Comparison of ENCODE assay signal across 28 cellular contexts in the genomic region with DNA sequence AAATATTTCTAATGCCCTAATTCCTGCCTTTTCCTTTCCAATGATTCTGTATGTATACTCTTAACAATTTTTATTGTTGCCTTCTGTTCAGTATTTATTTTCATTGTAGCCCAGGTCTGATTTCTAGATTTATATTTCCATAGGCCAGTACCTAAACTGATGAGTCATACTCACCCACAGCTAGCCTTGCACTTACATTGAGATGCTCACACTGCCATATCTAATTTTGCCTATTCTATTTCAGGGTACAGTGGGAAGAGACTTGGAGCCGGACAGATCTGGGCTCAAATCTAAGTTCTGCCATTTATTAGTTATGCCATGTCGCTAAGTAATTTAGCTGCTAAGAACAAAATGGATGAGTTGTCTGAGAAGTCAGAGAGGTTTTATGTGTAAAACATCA.
A peak's percentile ranks its signal among the peaks of the same experiment; 100 is the strongest.
DNase-seq lines count a peak whose midpoint lies in the region; ATAC-seq, FAIRE-seq and TF ChIP-seq lines count a peak whose summit lies in the region.
"Had no signal": no experiment of that assay in that cellular context is flagged by ENCODE, and none has a peak within 500 bp of the region (broad histone marks: within the 10 kb centered on the region; RNA-seq: fewer than 3 reads in every experiment).

No MANE protein-coding gene starts in this region.

- no peak; a peak in 1 of 6 replicates for ATAC-seq in A549
- no peak for ATAC-seq in HCT116
- peak; percentile 94 for ATAC-seq in K562
- ATAC-seq in upper lobe of left lung (ENCODE audit: low FRiP score in 2 of 2), result no peak
- ATAC-seq: activated CD4-positive, alpha-beta T cell treated with anti-CD3 and anti-CD28 coated beads for 36 hours; activated T-cell treated with anti-CD3 and anti-CD28 coated beads, Interleukin-2, amount 50 U/mL, for 4 hours; effector memory CD8-positive, alpha-beta T cell; right cardiac atrium; Right ventricle myocardium inferior; stimulated activated naive CD8-positive, alpha-beta T cell treated with anti-CD3 and anti-CD28 coated beads, Interleukin-15, amount 100 ng/mL, for 72 hours; T-cell had no signal

- H2AFZ ChIP-seq in HCT116 (ENCODE audit: low read depth, low read length, poor library complexity, severe bottlenecking), result no peak overlapping the region
- peak overlapping the region; percentile 66 for H2AFZ ChIP-seq in K562 (ENCODE audit: low read depth, low read length)
- H2AFZ ChIP-seq in mesenchymal stem cell (ENCODE audit: low read depth, low read length), result no peak overlapping the region

- H3K27ac ChIP-seq in A549 (peak overlapping the region; percentile 67 to 77), HCT116 (ENCODE audit: low read depth, low read length) (no peak overlapping the region), K562 (ENCODE audit: extremely low read depth, low read depth, low read length) (peak overlapping the region; percentile 44; the same call in 2 of the 3 replicates), mesenchymal stem cell (ENCODE audit: low read length, poor library complexity, severe bottlenecking) (no peak overlapping the region), upper lobe of left lung (no peak overlapping the region)
- H3K27ac ChIP-seq: ovary, uterus had no signal

- no peaks in the 10 kb centered on the region for H3K9me1 ChIP-seq in K562 (ENCODE audit: control insufficient read depth, insufficient read depth, low read length)

- intact Hi-C loops in HCT116 (cut with micrococcal nuclease), result no loop called here
- intact Hi-C loops in K562 (cut with micrococcal nuclease), result no loop called here

- no peak overlapping the region for H3K23ac ChIP-seq in mesenchymal stem cell (ENCODE audit: low read length in 2 of 2)

- in situ Hi-C loops in K562 (cut with MboI), result no loop called here

- peaks cover 69% of the 10 kb centered on the region for H3K4me1 ChIP-seq in A549
- peaks cover 0 to 8% of the 10 kb centered on the region in 2 experiments; a peak in 2 of 4 replicates for H3K4me1 ChIP-seq in HCT116 (ENCODE audit: control insufficient read depth in 1 of 2, insufficient read depth in 2 of 2, low read length in 2 of 2)
- H3K4me1 ChIP-seq in K562 (replicated peaks in 1 of 2; ENCODE audit: control insufficient read depth in 2 of 2, insufficient read depth in 2 of 2, low read length in 2 of 2), result peaks cover 0 to 8% of the 10 kb centered on the region in 2 experiments; a peak in 2 of 5 replicates
- H3K4me1 ChIP-seq in mesenchymal stem cell (ENCODE audit: control insufficient read depth, insufficient read depth, low read depth, low read length), result no peaks in the 10 kb centered on the region
- H3K4me1 ChIP-seq in upper lobe of left lung, result no peaks in the 10 kb centered on the region
- H3K4me1 ChIP-seq: uterus had no signal

- no peak overlapping the region for H2BK120ac ChIP-seq in mesenchymal stem cell (ENCODE audit: low read depth, low read length)

- CTCF ChIA-PET in A549 (lab: Yijun Ruan, JAX) (interaction anchor here (1.4 kb wide), 1 partner anchor 22 kb away, joined by 4 read pairs; no protein-coding TSS in a partner anchor), HCT116 (lab: Charles Lee) (interaction anchor here (1.3 kb wide), 1 partner anchor 22 kb away, joined by 3 read pairs; no protein-coding TSS in a partner anchor), K562 (lab: Yijun Ruan, JAX; ENCODE audit: low intra/inter-chr PET ratio) (no interaction called here)

- no peaks in the 10 kb centered on the region for H3K9me2 ChIP-seq in HCT116 (ENCODE audit: insufficient read depth)

- TF ChIP-seq POLR2A in A549 (IDR thresholded peaks at IDR 0.05; ENCODE audit: low read length) (no peak), HCT116 (IDR thresholded peaks at IDR 0.05; ENCODE audit: borderline replicate concordance, extremely low read depth, insufficient read depth, insufficient read length) (no peak), K562 (conservative IDR thresholded peaks at IDR 0.05) (no peak), GM12891 (IDR thresholded peaks at IDR 0.05; ENCODE audit: low read depth, low read length) (no peak), upper lobe of left lung (IDR thresholded peaks at IDR 0.05) (no peak)

- H3K9me3 ChIP-seq in A549, result no peaks in the 10 kb centered on the region
- no peaks in the 10 kb centered on the region for H3K9me3 ChIP-seq in HCT116 (ENCODE audit: control insufficient read depth in 1 of 2, insufficient read depth in 1 of 2, low read depth in 1 of 2, low read length in 2 of 2)
- no peaks in the 10 kb centered on the region for H3K9me3 ChIP-seq in K562 (replicated peaks; ENCODE audit: control insufficient read depth, insufficient read depth, low read depth, low read length)
- peaks cover 2% of the 10 kb centered on the region for H3K9me3 ChIP-seq in mesenchymal stem cell (ENCODE audit: control insufficient read depth, low read length)
- no peaks in the 10 kb centered on the region for H3K9me3 ChIP-seq in upper lobe of left lung
- H3K9me3 ChIP-seq: ovary, uterus had no signal

- no peak overlapping the region for H3K14ac ChIP-seq in mesenchymal stem cell (ENCODE audit: low read length in 2 of 2)

- H3K27me3 ChIP-seq in HCT116 (ENCODE audit: insufficient read depth, low read length) (no peaks in the 10 kb centered on the region), K562 (ENCODE audit: control insufficient read depth in 2 of 2, insufficient read depth in 2 of 2, low read length in 2 of 2) (no peaks in the 10 kb centered on the region), mesenchymal stem cell (ENCODE audit: control insufficient read depth in 1 of 2, insufficient read depth in 1 of 2, low read length in 2 of 2) (no peaks in the 10 kb centered on the region), upper lobe of left lung (no peaks in the 10 kb centered on the region)
- H3K27me3 ChIP-seq: ovary, uterus had no signal

- no peak overlapping the region for H3K4me3 ChIP-seq in A549
- H3K4me3 ChIP-seq in HCT116 (replicated peaks in 1 of 2; ENCODE audit: low read depth in 1 of 2, low read length in 2 of 2), result no peak overlapping the region
- H3K4me3 ChIP-seq in K562, result no peak overlapping the region
- H3K4me3 ChIP-seq in mesenchymal stem cell (ENCODE audit: insufficient read depth in 1 of 2, low read depth in 1 of 2, low read length in 2 of 2), result no peak overlapping the region
- H3K4me3 ChIP-seq in upper lobe of left lung, result no peak overlapping the region
- H3K4me3 ChIP-seq: ovary, uterus had no signal

- peaks cover 16% of the 10 kb centered on the region for H3K79me1 ChIP-seq in mesenchymal stem cell (replicated peaks; ENCODE audit: low read length, poor library complexity, severe bottlenecking)

- H3K9ac ChIP-seq in HCT116 (ENCODE audit: low read length) (no peak overlapping the region), K562 (ENCODE audit: insufficient read depth in 1 of 2, low read depth in 2 of 2, low read length in 2 of 2) (peak overlapping the region in 1 of 2 experiments; percentile 12; a peak in 1 of 4 replicates), mesenchymal stem cell (ENCODE audit: low read length) (no peak overlapping the region)

- TF ChIP-seq RAD21 in A549 (conservative IDR thresholded peaks at IDR 0.05 in 1 of 2, IDR thresholded peaks at IDR 0.05 in 1 of 2), result no peak
- TF ChIP-seq RAD21 in HCT116 (IDR thresholded peaks at IDR 0.05; ENCODE audit: low read depth), result no peak
- no peak for TF ChIP-seq RAD21 in K562 (CRISPR knock-in tag; conservative IDR thresholded peaks at IDR 0.05 in 1 of 2, IDR thresholded peaks at IDR 0.05 in 1 of 2)

- FAIRE-seq in A549 (lab: Jason Lieb, UNC) (no peak), K562 (lab: Jason Lieb, UNC) (peak; percentile 78), GM12891 (lab: Jason Lieb, UNC) (no peak)
- FAIRE-seq: D721Med, TTC549 had no signal

- TF ChIP-seq CTCF in A549 (IDR thresholded peaks at IDR 0.05), result no peak
- TF ChIP-seq CTCF in HCT116 (IDR thresholded peaks at IDR 0.05 in 2 of 3, conservative IDR thresholded peaks at IDR 0.05 in 1 of 3; ENCODE audit: borderline replicate concordance in 1 of 3, insufficient read depth in 1 of 3, low read depth in 2 of 3, low read length in 2 of 3), result no peak
- TF ChIP-seq CTCF in K562 (IDR thresholded peaks at IDR 0.05 in 2 of 3, conservative IDR thresholded peaks at IDR 0.05 in 1 of 3; ENCODE audit: insufficient read depth in 2 of 3, low read depth in 1 of 3, low read length in 3 of 3), result no peak
- TF ChIP-seq CTCF in upper lobe of left lung (IDR thresholded peaks at IDR 0.05), result no peak

- H3K4ac ChIP-seq in mesenchymal stem cell (ENCODE audit: low read depth in 1 of 2, low read length in 2 of 2), result no peak overlapping the region

- no peak overlapping the region for H2BK5ac ChIP-seq in mesenchymal stem cell (ENCODE audit: low read depth, low read length, poor library complexity, severe bottlenecking)

- 77% methylated on average over 2 of the region's 2 CpGs for WGBS in A549 (ENCODE audit: missing lambda C conversion rate)
- 0% methylated on average over 2 of the region's 2 CpGs for WGBS in K562 (ENCODE audit: insufficient coverage, low coverage, missing lambda C conversion rate)
- 99% methylated on average over 2 of the region's 2 CpGs for WGBS in mesenchymal stem cell
- 94 to 95% methylated on average over 2 of the region's 2 CpGs for WGBS in upper lobe of left lung, 2 donors

- H4K20me1 ChIP-seq in HCT116 (ENCODE audit: insufficient read depth) (no peaks in the 10 kb centered on the region), K562 (replicated peaks; ENCODE audit: control insufficient read depth, insufficient read depth, low read length) (no peaks in the 10 kb centered on the region)

- no peaks in the 10 kb centered on the region for H3K36me3 ChIP-seq in HCT116 (ENCODE audit: control insufficient read depth in 1 of 2, insufficient read depth in 2 of 2, low read length in 2 of 2)
- H3K36me3 ChIP-seq in K562 (ENCODE audit: control insufficient read depth, insufficient read depth, low read length), result no peaks in the 10 kb centered on the region
- peaks cover 3% of the 10 kb centered on the region in 2 experiments for H3K36me3 ChIP-seq in mesenchymal stem cell (ENCODE audit: control insufficient read depth in 1 of 2, insufficient read depth in 2 of 2, low read depth in 1 of 2, low read length in 2 of 2)
- peaks cover 0 to 6% (median 0%) of the 10 kb centered on the region in 4 donors for H3K36me3 ChIP-seq in upper lobe of left lung
- H3K36me3 ChIP-seq: ovary, uterus had no signal

- DNase-seq in A549 (ENCODE audit: low read depth in 1 of 2, low spot score in 1 of 2) (no peak), HCT116 (ENCODE audit: low read depth, low spot score) (no peak), K562 (ENCODE audit: extremely low read depth in 1 of 4, low spot score in 3 of 4) (peak; percentile 12 to 62 (median 36)), mesenchymal stem cell (peak; percentile 18), medulla oblongata (ENCODE audit: extremely low spot score) (no peak), GM12891 (ENCODE audit: insufficient read length, low spot score) (no peak), upper lobe of left lung (no peak), NCI-H526 treated with DMSO at 0.1 percent for 48 hours (lab: John Stamatoyannopoulos, UW) (no peak)
- DNase-seq: activated CD4-positive, alpha-beta T cell treated with anti-CD3 and anti-CD28 coated beads for 36 hours; activated CD8-positive, alpha-beta memory T cell treated with anti-CD3 and anti-CD28 coated beads for 24 hours; activated naive CD4-positive, alpha-beta T cell treated with Interleukin-2 at 50 U/mL for 16 hours; activated T-cell treated with anti-CD3 and anti-CD28 coated beads, Interleukin-2, amount 50 U/mL, for 4 hours; C1 segment of cervical spinal cord; effector memory CD8-positive, alpha-beta T cell; HCEC 1CT; KG1; kidney glomerular epithelial cell; mammary epithelial cell; NCI-H1694 treated with DMSO at 0.1 percent for 48 hours; NCI-H774; ovary; right cardiac atrium; stimulated activated naive CD8-positive, alpha-beta T cell treated with anti-CD3 and anti-CD28 coated beads, Interleukin-15, amount 100 ng/mL, for 72 hours; T-cell; uterus had no signal

- no peak overlapping the region for H2BK12ac ChIP-seq in mesenchymal stem cell (ENCODE audit: low read length in 2 of 2)

- no peak overlapping the region for H4K91ac ChIP-seq in mesenchymal stem cell (ENCODE audit: low read length)

- H4K8ac ChIP-seq in mesenchymal stem cell (ENCODE audit: low read length), result no peak overlapping the region

- TF ChIP-seq EP300 in A549 (IDR thresholded peaks at IDR 0.05) (no peak), K562 (IDR thresholded peaks at IDR 0.05; ENCODE audit: low read length) (0 out of 2 replicates have a peak, but pooled peaks have one; percentile 28), upper lobe of left lung (IDR thresholded peaks at IDR 0.05) (no peak)

- H2BK15ac ChIP-seq in mesenchymal stem cell (ENCODE audit: low read depth, poor library complexity, severe bottlenecking), result no peak overlapping the region

- H3K18ac ChIP-seq in mesenchymal stem cell (ENCODE audit: low read depth in 1 of 2, low read length in 2 of 2), result no peak overlapping the region

- no peak overlapping the region for H2AK5ac ChIP-seq in mesenchymal stem cell (ENCODE audit: low read length, severe bottlenecking)

- H3K4me2 ChIP-seq in A549 (peak overlapping the region; percentile 27), HCT116 (ENCODE audit: low read length) (0 out of 2 replicates have a peak overlapping the region, but pooled peaks have one; percentile 5), K562 (ENCODE audit: insufficient read depth, low read length) (no peak overlapping the region), mesenchymal stem cell (ENCODE audit: low read length, poor library complexity, severe bottlenecking) (no peak overlapping the region)

- H3K79me2 ChIP-seq in HCT116 (ENCODE audit: insufficient read depth, low read length) (no peaks in the 10 kb centered on the region), K562 (ENCODE audit: control insufficient read depth, insufficient read depth, low read length) (no peaks in the 10 kb centered on the region)

- BruUV-seq in HCT116 (replicated peaks; lab: Mats Ljungman, UMichigan) (no TSS peak), K562 (replicated peaks; lab: Mats Ljungman, UMichigan) (no TSS peak)

- RAD21 ChIA-PET in HCT116 (lab: Charles Lee; ENCODE audit: low non-redundant PET in 1 of 2, low total read pairs in 2 of 2, uncharacterized antibody in 2 of 2, unreplicated experiment in 2 of 2), result no interaction called here

- POLR2A ChIA-PET in A549 (lab: Yijun Ruan, JAX), result no interaction called here
- POLR2A ChIA-PET in HCT116 (lab: Charles Lee), result no interaction called here
- POLR2A ChIA-PET in K562 (lab: Yijun Ruan, JAX), result no interaction called here

Comparison
In these comparisons a context has a peak if more than half of its experiments do, and no peak if none do; other contexts are left out.
1. DNase-seq: peak in K562 (4 of 4) and mesenchymal stem cell (single experiment); none in A549 (0 of 2), HCT116 (single experiment), medulla oblongata (single experiment), GM12891 (single experiment), upper lobe of left lung (0 of 2) and NCI-H526 treated with DMSO at 0.1 percent for 48 hours (single experiment).
2. H3K27ac ChIP-seq: peak in A549 (2 of 2) and K562 (single experiment); none in HCT116 (single experiment), mesenchymal stem cell (single experiment) and upper lobe of left lung (0 of 4).
3. H3K4me2 ChIP-seq: peak in A549 (single experiment) and HCT116 (single experiment); none in K562 (single experiment) and mesenchymal stem cell (single experiment).